Comparison of ENCODE assay signal across 8 cellular contexts in genomic region chr7:66740980-66741705, GRCh38. TPM values are rescaled to one million over a fixed set of nuclear protein-coding genes. Genes with fewer than 3 reads are reported as not detected.
A peak's percentile ranks its signal among the peaks of the same experiment; 100 is the strongest.
DNase-seq lines count a peak whose midpoint lies in the region; ATAC-seq lines count a peak whose summit lies in the region.
"Not testable (repeated sequence)": the region's sequence is repeated elsewhere in the genome, so short reads cannot be mapped to it uniquely, and the experiment has no call there.

No MANE protein-coding gene starts in this region.

- H3K27me3 ChIP-seq in HUES48 (ENCODE audit: control insufficient read depth, insufficient read depth, low read length); SJCRH30: not testable (repeated sequence)

- peak; percentile 39 for ATAC-seq in GM21619 (IDR thresholded peaks at IDR 0.05; ENCODE audit: unreplicated experiment)
- ATAC-seq in naive thymus-derived CD8-positive, alpha-beta T cell, result peak; percentile 19 to 20
- ATAC-seq in stimulated activated naive B cell treated with anti-CD40 and anti-IgM and Interleukin-4, amounts not matched to agents 10 μg/mL and 1 μg/mL and 100 μg/mL, for 72 hours (replicated peaks), result peak; percentile 41 to 52

- peak overlapping the region; percentile 81 for H3K9ac ChIP-seq in HUES48 (ENCODE audit: low read depth, low read length)

- H3K4me1 ChIP-seq in HUES48 (ENCODE audit: control insufficient read depth, insufficient read depth, low read length); SJCRH30: not testable (repeated sequence)

- peak overlapping the region; percentile 84 to 99 (median 94) for H3K4me3 Mint-ChIP-seq in naive thymus-derived CD8-positive, alpha-beta T cell
- H3K4me3 Mint-ChIP-seq in stimulated activated naive B cell treated with anti-CD40 and anti-IgM and Interleukin-4, amounts not matched to agents 10 μg/mL and 1 μg/mL and 100 μg/mL, for 72 hours, result peak overlapping the region; percentile 97 to 99

- not testable (repeated sequence) for H3K36me3 ChIP-seq in HUES48 (ENCODE audit: control insufficient read depth, insufficient read depth, low read length); SJCRH30

- H3K9me3 Mint-ChIP-seq in naive thymus-derived CD8-positive, alpha-beta T cell; stimulated activated naive B cell treated with anti-CD40 and anti-IgM and Interleukin-4, amounts not matched to agents 10 μg/mL and 1 μg/mL and 100 μg/mL, for 72 hours: not testable (repeated sequence)

- POLR2A ChIA-PET in naive thymus-derived CD8-positive, alpha-beta T cell (lab: Charles Lee), result interaction anchor here (0.6 to 3.4 kb wide), 13 partner anchors 11 to 536 kb away, joined by 3 to 16 read pairs (median 6); partner anchors contain the start of genes SBDS, TMEM248, TPST1 and TYW1

- H3K27me3 Mint-ChIP-seq in naive thymus-derived CD8-positive, alpha-beta T cell; stimulated activated naive B cell treated with anti-CD40 and anti-IgM and Interleukin-4, amounts not matched to agents 10 μg/mL and 1 μg/mL and 100 μg/mL, for 72 hours: not testable (repeated sequence)

- H3K9me3 ChIP-seq in HUES48 (ENCODE audit: control insufficient read depth, insufficient read depth, low read length); SJCRH30 (replicated peaks): not testable (repeated sequence)

- not testable (repeated sequence) for H3K36me3 Mint-ChIP-seq in naive thymus-derived CD8-positive, alpha-beta T cell
- H3K36me3 Mint-ChIP-seq in stimulated activated naive B cell treated with anti-CD40 and anti-IgM and Interleukin-4, amounts not matched to agents 10 μg/mL and 1 μg/mL and 100 μg/mL, for 72 hours, result peaks cover 21 to 53% of the 10 kb centered on the region in 2 donors

- peak overlapping the region in 9 of 10 donors; percentile 87 to 99 (median 96) for H3K27ac Mint-ChIP-seq in naive thymus-derived CD8-positive, alpha-beta T cell
- peak overlapping the region; percentile 99 for H3K27ac Mint-ChIP-seq in stimulated activated naive B cell treated with anti-CD40 and anti-IgM and Interleukin-4, amounts not matched to agents 10 μg/mL and 1 μg/mL and 100 μg/mL, for 72 hours

- peak; percentile 20 for DNase-seq in DMS79 treated with DMSO at 0.1 percent for 48 hours (lab: John Stamatoyannopoulos, UW)
- peak; percentile 70 to 74 for DNase-seq in SJCRH30
- peak; percentile 42 for DNase-seq in activated naive CD4-positive, alpha-beta T cell treated with Interleukin-2 at 50 U/mL for 16 hours
- DNase-seq in foreskin melanocyte, result peak; percentile 38
- peak in 8 of 10 donors; percentile 13 to 72 (median 35) for DNase-seq in naive thymus-derived CD8-positive, alpha-beta T cell
- peak; percentile 41 for DNase-seq in stimulated activated naive B cell treated with anti-CD40 and anti-IgM and Interleukin-4, amounts not matched to agents 10 μg/mL and 1 μg/mL and 100 μg/mL, for 72 hours

- H3K4me3 ChIP-seq in HUES48 (ENCODE audit: low read depth, low read length) (peak overlapping the region; percentile 69), SJCRH30 (peak overlapping the region; percentile 85)

- H3K27ac ChIP-seq in HUES48 (ENCODE audit: low read depth, low read length) (peak overlapping the region; percentile 85), SJCRH30 (peak overlapping the region; percentile 66)

- H3K4me1 Mint-ChIP-seq in naive thymus-derived CD8-positive, alpha-beta T cell, result peaks cover 18 to 65% (median 50%) of the 10 kb centered on the region in 4 donors
- peaks cover 30 to 75% of the 10 kb centered on the region in 2 donors for H3K4me1 Mint-ChIP-seq in stimulated activated naive B cell treated with anti-CD40 and anti-IgM and Interleukin-4, amounts not matched to agents 10 μg/mL and 1 μg/mL and 100 μg/mL, for 72 hours

RNA-seq across cellular contexts. Expression of gene RABGEF1, which starts 0.6 kb away (rescaled TPM):
- 24.7 and 26.7 TPM in 2 replicates for total RNA-seq in SJCRH30 (2014; rRNA removed; shearing (Covaris generic))
- 10 to 100 TPM; 24.6 to 27.5 TPM for total RNA-seq in naive thymus-derived CD8-positive, alpha-beta T cell
- polyA plus RNA-seq in naive thymus-derived CD8-positive, alpha-beta T cell, result 10 to 100 TPM; 17.5 to 23.0 (median 21.6) TPM

Comparison
In these comparisons a context has a peak if more than half of its experiments do, and no peak if none do; other contexts are left out.
1. Peak in every context shown above with its lines: DNase-seq, ATAC-seq, H3K4me3 ChIP-seq and H3K27ac ChIP-seq.
2. DNase-seq: peak in every context shown above with its lines; median percentile 72 in SJCRH30; 42 in activated naive CD4-positive, alpha-beta T cell treated with Interleukin-2 at 50 U/mL for 16 hours; 41 in stimulated activated naive B cell treated with anti-CD40 and anti-IgM and Interleukin-4, amounts not matched to agents 10 μg/mL and 1 μg/mL and 100 μg/mL, for 72 hours; 38 in foreskin melanocyte; 35 in naive thymus-derived CD8-positive, alpha-beta T cell; 20 in DMS79 treated with DMSO at 0.1 percent for 48 hours.